8 cellular contexts compared by ENCODE assay signal in genomic region chr10:97081621-97082235, GRCh38.
DNase-seq lines count a peak whose midpoint lies in the region; ATAC-seq, FAIRE-seq and TF ChIP-seq lines count a peak whose summit lies in the region.

No MANE protein-coding gene starts in this region.

- in situ Hi-C loops in K562 (cut with MboI): loop anchor here (5.0 kb wide), 1 partner anchor 126 kb away; no protein-coding TSS in a partner anchor

- BruUV-seq in K562 (replicated peaks; lab: Mats Ljungman, UMichigan): no TSS peak

- no peaks in the 10 kb centered on the region for H3K9me1 ChIP-seq in K562 (ENCODE audit: control insufficient read depth, insufficient read depth, low read length)

- H3K36me3 ChIP-seq in K562 (ENCODE audit: control insufficient read depth, insufficient read depth, low read length): no peaks in the 10 kb centered on the region
- H3K36me3 ChIP-seq in vagina: no peaks in the 10 kb centered on the region

- POLR2A ChIA-PET in K562 (lab: Yijun Ruan, JAX): interaction anchor here (0.6 to 1.4 kb wide), 4 partner anchors 10 to 373 kb away, joined by 3 to 4 read pairs (median 3); no protein-coding TSS in a partner anchor

- no peak for TF ChIP-seq POLR2A in K562 (conservative IDR thresholded peaks at IDR 0.05)
- no peak for TF ChIP-seq POLR2A in vagina (IDR thresholded peaks at IDR 0.05)

- no peaks in the 10 kb centered on the region for H3K4me1 ChIP-seq in K562 (replicated peaks in 1 of 2; ENCODE audit: control insufficient read depth in 2 of 2, insufficient read depth in 2 of 2, low read length in 2 of 2)
- no peaks in the 10 kb centered on the region for H3K4me1 ChIP-seq in vagina

- H3K79me2 ChIP-seq in K562 (ENCODE audit: control insufficient read depth, insufficient read depth, low read length): no peaks in the 10 kb centered on the region

- CTCF ChIA-PET in K562 (lab: Yijun Ruan, JAX; ENCODE audit: low intra/inter-chr PET ratio): interaction anchor here (1.6 kb wide), 1 partner anchor 129 kb away, joined by 9 read pairs; no protein-coding TSS in a partner anchor

- H3K27me3 ChIP-seq in HL-60 (ENCODE audit: insufficient read depth, poor library complexity, severe bottlenecking) (peaks cover 8% of the 10 kb centered on the region), K562 (ENCODE audit: control insufficient read depth in 2 of 2, insufficient read depth in 2 of 2, low read length in 2 of 2) (0 out of 5 replicates have a peak, but pooled peaks cover 0 to 7% of the 10 kb centered on the region in 2 experiments), vagina (no peaks in the 10 kb centered on the region)

- ATAC-seq in K562: peak; percentile 94

- 0% methylated on average over 2 of the region's 6 CpGs for WGBS in K562 (ENCODE audit: insufficient coverage, low coverage, missing lambda C conversion rate)

- TF ChIP-seq EP300 in K562 (IDR thresholded peaks at IDR 0.05; ENCODE audit: low read length): no peak

- no peak overlapping the region for H3K9ac ChIP-seq in K562 (ENCODE audit: insufficient read depth in 1 of 2, low read depth in 2 of 2, low read length in 2 of 2)

- H4K20me1 ChIP-seq in K562 (replicated peaks; ENCODE audit: control insufficient read depth, insufficient read depth, low read length): 0 out of 2 replicates have a peak, but pooled peaks cover 4% of the 10 kb centered on the region

- intact Hi-C loops in K562 (cut with micrococcal nuclease): no loop called here
- intact Hi-C loops in vagina (cut with DNase I): no loop called here

- FAIRE-seq in K562 (lab: Jason Lieb, UNC): peak; percentile 62

- peak; percentile 97 for TF ChIP-seq CTCF in HL-60 (IDR thresholded peaks at IDR 0.05; ENCODE audit: insufficient read depth, low read length)
- peak; percentile 80 to 89 (median 84) for TF ChIP-seq CTCF in K562 (IDR thresholded peaks at IDR 0.05 in 2 of 3, conservative IDR thresholded peaks at IDR 0.05 in 1 of 3; ENCODE audit: insufficient read depth in 2 of 3, low read depth in 1 of 3, low read length in 3 of 3)
- TF ChIP-seq CTCF in vagina (IDR thresholded peaks at IDR 0.05): peak in 1 of 3 experiments; percentile 19

- H3K9me3 ChIP-seq in K562 (replicated peaks; ENCODE audit: control insufficient read depth, insufficient read depth, low read depth, low read length) (no peaks in the 10 kb centered on the region), vagina (no peaks in the 10 kb centered on the region)

- peak; percentile 45 to 66 for TF ChIP-seq RAD21 in K562 (CRISPR knock-in tag; conservative IDR thresholded peaks at IDR 0.05 in 1 of 2, IDR thresholded peaks at IDR 0.05 in 1 of 2)

- no peak overlapping the region for H3K4me2 ChIP-seq in K562 (ENCODE audit: insufficient read depth, low read length)

- no peak overlapping the region for H3K27ac ChIP-seq in HL-60 (replicated peaks)
- no peak overlapping the region for H3K27ac ChIP-seq in K562 (ENCODE audit: extremely low read depth, low read depth, low read length)
- no peak overlapping the region for H3K27ac ChIP-seq in vagina

- no peak overlapping the region for H2AFZ ChIP-seq in K562 (ENCODE audit: low read depth, low read length)

- DNase-seq in CD1c-positive myeloid dendritic cell (ENCODE audit: extremely low spot score) (peak; percentile 67), HL-60 (ENCODE audit: low read depth in 1 of 2, low spot score in 1 of 2) (peak; percentile 22 to 35), T1000 (lab: John Stamatoyannopoulos, UW) (peak; percentile 18), K562 (ENCODE audit: extremely low read depth in 1 of 4, low spot score in 3 of 4) (peak; percentile 69 to 77 (median 74)), kidney glomerular epithelial cell (lab: John Stamatoyannopoulos, UW) (peak; percentile 52), NCI-H446 treated with DMSO at 0.1 percent for 48 hours (lab: John Stamatoyannopoulos, UW) (no peak), vagina (ENCODE audit: extremely low spot score in 2 of 2) (no peak)
- DNase-seq in stimulated activated CD8-positive, alpha-beta memory T cell treated with anti-CD3 and anti-CD28 coated beads, Interleukin-2, amount 100 ng/mL, for 48 hours (ENCODE audit: low read depth in 2 of 2): peak; percentile 41 to 54

- H3K4me3 ChIP-seq in HL-60 (replicated peaks; ENCODE audit: insufficient read depth, low read length): no peak overlapping the region
- no peak overlapping the region for H3K4me3 ChIP-seq in K562
- no peak overlapping the region for H3K4me3 ChIP-seq in vagina

TF ChIP-seq in K562, 482 proteins besides CTCF, POLR2A, EP300 and RAD21 (continues in another document):
- TF ChIP-seq PRMT5 (CRISPR knock-in tag; IDR thresholded peaks at IDR 0.05): peak; percentile 95
- 0 out of 2 replicates have a peak, but pooled peaks have one; percentile 60 for TF ChIP-seq FOXP1 (CRISPR knock-in tag; IDR thresholded peaks at IDR 0.05)
- 0 out of 2 replicates have a peak, but pooled peaks have one; percentile 15 for TF ChIP-seq CXXC5 (CRISPR knock-in tag; IDR thresholded peaks at IDR 0.05)
- peak; percentile 62; the same call in 1 of the 2 replicates for TF ChIP-seq CREM (IDR thresholded peaks at IDR 0.05; ENCODE audit: low read depth)
- 0 out of 2 replicates have a peak, but pooled peaks have one; percentile 84 for TF ChIP-seq ATF6 (CRISPR knock-in tag; IDR thresholded peaks at IDR 0.05)
- TF ChIP-seq KLF13 (tag; IDR thresholded peaks at IDR 0.05; ENCODE audit: borderline replicate concordance, low read depth): no peak
- peak; percentile 24; the same call in 1 of the 2 replicates for TF ChIP-seq ZNF24 (IDR thresholded peaks at IDR 0.05)
- no peak for TF ChIP-seq UBTF (IDR thresholded peaks at IDR 0.05; ENCODE audit: borderline replicate concordance in 1 of 2, low read depth in 2 of 2, low read length in 2 of 2)
- TF ChIP-seq ZNF507 (tag; conservative IDR thresholded peaks at IDR 0.05): no peak
- peak; percentile 20; the same call in 1 of the 2 replicates for TF ChIP-seq CTBP1 (IDR thresholded peaks at IDR 0.05; ENCODE audit: borderline replicate concordance)
- peak; percentile 51; the same call in 1 of the 2 replicates for TF ChIP-seq E2F4 (CRISPR knock-in tag; IDR thresholded peaks at IDR 0.05; ENCODE audit: low read depth)
- TF ChIP-seq RB1 (IDR thresholded peaks at IDR 0.05; ENCODE audit: low read depth): peak; percentile 42; the same call in 1 of the 2 replicates
- TF ChIP-seq BRD9 (IDR thresholded peaks at IDR 0.05; ENCODE audit: low read depth, partially characterized antibody): no peak
- TF ChIP-seq FOXM1 (IDR thresholded peaks at IDR 0.05; ENCODE audit: low read depth): no peak
- no peak for TF ChIP-seq FOXM1 (CRISPR knock-in tag; IDR thresholded peaks at IDR 0.05; ENCODE audit: low read depth)
- TF ChIP-seq SMC3 (conservative IDR thresholded peaks at IDR 0.05; ENCODE audit: insufficient read depth, low read depth, low read length): peak; percentile 71
- TF ChIP-seq ZNF232 (CRISPR knock-in tag; IDR thresholded peaks at IDR 0.05): 0 out of 2 replicates have a peak, but pooled peaks have one; percentile 40

Comparison
In these comparisons a context has a peak if more than half of its experiments do, and no peak if none do; other contexts are left out.
1. DNase-seq: peak in CD1c-positive myeloid dendritic cell (single experiment), HL-60 (2 of 2), T1000 (single experiment), K562 (4 of 4), kidney glomerular epithelial cell (single experiment) and stimulated activated CD8-positive, alpha-beta memory T cell treated with anti-CD3 and anti-CD28 coated beads, Interleukin-2, amount 100 ng/mL, for 48 hours (2 of 2); none in NCI-H446 treated with DMSO at 0.1 percent for 48 hours (single experiment) and vagina (0 of 2).